In genomic region chr11:72805214-72805613, GRCh38 we compare ENCODE assay signal across 17 cellular contexts.
"Had no signal": no experiment of that assay in that cellular context is flagged by ENCODE, and none has a peak within 500 bp of the region (broad histone marks: within the 10 kb centered on the region; RNA-seq: fewer than 3 reads in every experiment).

No MANE protein-coding gene starts in this region.

- H3K36me3 ChIP-seq: prostate gland, right lobe of liver had no signal

- ATAC-seq: activated naive CD4-positive, alpha-beta T cell treated with anti-CD3 and anti-CD28 coated beads, Interleukin-2, amount 50 U/mL, for 72 hours; body of pancreas; stimulated activated naive B cell treated with anti-CD40 and anti-IgM and Interleukin-4, amounts not matched to agents 10 μg/mL and 1 μg/mL and 100 μg/mL, for 72 hours; T-helper 17 cell had no signal

- H3K9me3 ChIP-seq: body of pancreas, prostate gland, right lobe of liver, tibial nerve had no signal

- H3K27ac ChIP-seq: body of pancreas, coronary artery, hepatocyte, prostate gland, right lobe of liver, tibial nerve had no signal

- H3K27me3 ChIP-seq: body of pancreas, hepatocyte, right lobe of liver, tibial nerve had no signal

- H3K4me3 ChIP-seq: body of pancreas, coronary artery, hepatocyte, prostate gland, right lobe of liver, tibial nerve had no signal

- H3K4me1 ChIP-seq: body of pancreas, prostate gland had no signal

- DNase-seq: activated CD4-positive, CD25-positive, alpha-beta regulatory T cell; activated effector memory CD4-positive, alpha-beta T cell treated with Interleukin-2 at 50 U/mL for 16 hours; activated T-cell treated with anti-CD3 and anti-CD28 coated beads, Interleukin-2, amount 50 U/mL, for 1 hour; amniotic stem cell; body of pancreas; central memory CD4-positive, alpha-beta T cell; effector CD8-positive, alpha-beta T cell; kidney glomerular epithelial cell; right lobe of liver; stimulated activated CD4-positive, alpha-beta T cell treated with anti-CD3 and anti-CD28 coated beads, Interleukin-2, amount 100 ng/mL, for 24 hours; stimulated activated naive B cell treated with anti-CD40 and anti-IgM and Interleukin-4, amounts not matched to agents 10 μg/mL and 1 μg/mL and 100 μg/mL, for 72 hours; T-helper 17 cell had no signal
